Comparison of ENCODE assay signal across 25 cellular contexts in the genomic region with DNA sequence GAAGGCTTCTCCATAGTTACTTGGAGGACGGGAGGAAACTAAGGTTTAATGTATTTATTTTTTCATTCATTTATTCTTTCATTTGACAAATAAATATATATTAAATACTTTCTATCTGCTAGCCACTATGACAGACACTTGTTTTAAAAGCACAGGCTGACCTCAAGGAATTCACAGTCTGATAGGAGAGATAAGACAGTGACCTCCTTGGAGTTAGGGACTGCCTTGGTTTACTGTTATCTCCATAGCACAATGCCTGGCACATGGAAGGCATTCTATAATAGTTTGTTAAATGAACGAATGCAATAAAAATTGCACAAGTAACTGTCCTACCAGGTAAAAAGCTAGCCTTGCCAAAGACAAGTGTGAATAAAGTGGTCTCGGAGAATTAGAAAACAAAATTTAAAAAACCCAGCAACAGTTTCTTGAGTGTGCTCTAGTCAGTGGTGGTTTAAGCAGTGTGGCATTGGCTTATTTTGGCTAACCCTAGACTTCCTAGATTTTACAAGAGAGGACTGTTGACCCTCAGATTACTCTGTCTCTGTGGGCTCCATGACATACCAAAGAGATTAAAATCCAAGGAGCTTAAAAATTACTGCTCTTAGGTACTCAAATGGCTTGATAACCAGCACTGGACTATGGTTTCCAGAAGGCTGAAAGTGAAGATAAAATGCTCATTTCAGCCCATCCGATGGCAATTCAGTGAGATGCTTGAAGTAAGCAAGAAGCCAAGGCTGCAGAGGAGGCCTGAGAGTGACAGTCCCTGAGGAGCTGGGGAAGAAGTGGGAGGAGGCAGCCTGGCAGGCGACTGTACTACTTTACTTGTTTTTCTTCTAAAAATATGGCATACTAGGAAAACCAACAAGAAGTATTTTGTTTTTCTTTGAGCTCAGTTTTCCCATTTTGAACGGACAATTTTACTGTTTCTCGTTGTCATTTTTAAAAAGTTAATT. TPM values are rescaled to one million over a fixed set of nuclear protein-coding genes. Genes with fewer than 3 reads are reported as not detected.
"Had no signal": no experiment of that assay in that cellular context is flagged by ENCODE, and none has a peak within 500 bp of the region (broad histone marks: within the 10 kb centered on the region; RNA-seq: fewer than 3 reads in every experiment).

No MANE protein-coding gene starts in this region.

- H3K4me1 ChIP-seq: gastroesophageal sphincter, prostate gland, right atrium auricular region, thyroid gland had no signal

- H3K4me1 Mint-ChIP-seq: activated CD4-positive, alpha-beta memory T cell treated with anti-CD3 and anti-CD28 coated beads, Interleukin-2, amount 10 ng/mL, durations not matched to agents 7 days and 5 days; activated CD4-positive, alpha-beta T cell treated with anti-CD3 and anti-CD28 coated beads, Interleukin-2, amount 10 ng/mL, durations not matched to agents 24 days and 14 days; activated naive CD8-positive, alpha-beta T cell treated with anti-CD3 and anti-CD28 coated beads, Interleukin-2, amount 10 ng/mL, durations not matched to agents 7 days and 5 days; naive thymus-derived CD8-positive, alpha-beta T cell; T-cell had no signal

- H3K36me3 ChIP-seq: esophagus squamous epithelium, gastroesophageal sphincter, heart left ventricle, prostate gland, right atrium auricular region, thyroid gland had no signal

- H3K4me3 ChIP-seq: coronary artery, esophagus squamous epithelium, gastroesophageal sphincter, heart left ventricle, lung, prostate gland, right atrium auricular region, thyroid gland had no signal

- H3K27ac ChIP-seq: coronary artery, esophagus squamous epithelium, gastroesophageal sphincter, heart left ventricle, prostate gland, right atrium auricular region, thyroid gland had no signal

- H3K27me3 ChIP-seq: esophagus squamous epithelium, gastroesophageal sphincter, right atrium auricular region, thyroid gland had no signal

- H3K27ac Mint-ChIP-seq: activated CD4-positive, alpha-beta memory T cell treated with anti-CD3 and anti-CD28 coated beads, Interleukin-2, amount 10 ng/mL, durations not matched to agents 7 days and 5 days; activated CD4-positive, alpha-beta T cell treated with anti-CD3 and anti-CD28 coated beads, Interleukin-2, amount 10 ng/mL, durations not matched to agents 24 days and 14 days; activated naive CD4-positive, alpha-beta T cell treated with anti-CD3 and anti-CD28 coated beads for 36 hours; activated naive CD8-positive, alpha-beta T cell treated with anti-CD3 and anti-CD28 coated beads, Interleukin-2, amount 10 ng/mL, durations not matched to agents 7 days and 5 days; activated T-cell treated with anti-CD3 and anti-CD28 coated beads, Interleukin-2, amount 50 U/mL, for 72 hours; naive thymus-derived CD8-positive, alpha-beta T cell; T-cell had no signal

- H3K9me3 ChIP-seq: esophagus squamous epithelium, gastroesophageal sphincter, heart left ventricle, prostate gland, right atrium auricular region, thyroid gland had no signal

- H3K4me3 Mint-ChIP-seq: activated CD4-positive, alpha-beta memory T cell treated with anti-CD3 and anti-CD28 coated beads, Interleukin-2, amount 10 ng/mL, durations not matched to agents 7 days and 5 days; activated CD4-positive, alpha-beta T cell treated with anti-CD3 and anti-CD28 coated beads, Interleukin-2, amount 10 ng/mL, durations not matched to agents 24 days and 14 days; activated naive CD4-positive, alpha-beta T cell treated with anti-CD3 and anti-CD28 coated beads for 36 hours; activated naive CD8-positive, alpha-beta T cell treated with anti-CD3 and anti-CD28 coated beads, Interleukin-2, amount 10 ng/mL, durations not matched to agents 7 days and 5 days; activated T-cell treated with anti-CD3 and anti-CD28 coated beads, Interleukin-2, amount 50 U/mL, for 72 hours; naive thymus-derived CD8-positive, alpha-beta T cell; T-cell had no signal

- ATAC-seq: gastroesophageal sphincter, heart left ventricle had no signal

- H3K9me3 Mint-ChIP-seq: activated CD4-positive, alpha-beta memory T cell treated with anti-CD3 and anti-CD28 coated beads, Interleukin-2, amount 10 ng/mL, durations not matched to agents 7 days and 5 days; activated CD4-positive, alpha-beta T cell treated with anti-CD3 and anti-CD28 coated beads, Interleukin-2, amount 10 ng/mL, durations not matched to agents 24 days and 14 days; activated naive CD4-positive, alpha-beta T cell treated with anti-CD3 and anti-CD28 coated beads for 36 hours; activated naive CD8-positive, alpha-beta T cell treated with anti-CD3 and anti-CD28 coated beads, Interleukin-2, amount 10 ng/mL, durations not matched to agents 7 days and 5 days; activated T-cell treated with anti-CD3 and anti-CD28 coated beads, Interleukin-2, amount 50 U/mL, for 72 hours; naive thymus-derived CD8-positive, alpha-beta T cell; T-cell had no signal

- H3K36me3 Mint-ChIP-seq: activated naive CD8-positive, alpha-beta T cell treated with anti-CD3 and anti-CD28 coated beads, Interleukin-2, amount 10 ng/mL, durations not matched to agents 7 days and 5 days; naive thymus-derived CD8-positive, alpha-beta T cell; T-cell had no signal

- DNase-seq: activated CD4-positive, alpha-beta memory T cell treated with anti-CD3 and anti-CD28 coated beads, Interleukin-2, amount 10 ng/mL, durations not matched to agents 7 days and 5 days; activated effector memory CD4-positive, alpha-beta T cell treated with Interleukin-2 at 50 U/mL for 16 hours; activated naive CD8-positive, alpha-beta T cell treated with anti-CD3 and anti-CD28 coated beads, Interleukin-2, amount 10 ng/mL, durations not matched to agents 7 days and 5 days; activated T-cell treated with anti-CD3 and anti-CD28 coated beads, Interleukin-2, amount 50 U/mL, for 72 hours; esophagus squamous epithelium; heart left ventricle; kidney; stimulated activated CD4-positive, alpha-beta T cell treated with anti-CD3 and anti-CD28 coated beads, Interleukin-12 subunit alpha, Interleukin-12 subunit beta, amount 100 ng/mL, for 4 hours; stimulated activated CD4-positive, alpha-beta T cell treated with anti-CD3 and anti-CD28 coated beads, Interleukin-4, amount 100 ng/mL, for 4 hours; stimulated activated naive CD8-positive, alpha-beta T cell treated with anti-CD3 and anti-CD28 coated beads, Interleukin-15, Interleukin-2, amounts not matched to agents 100 U/mL and 50 U/mL, for 24 hours; T-helper 9 cell; thyroid gland had no signal

RNA-seq across cellular contexts. Expression of gene AFP, which starts 9.6 kb away (rescaled TPM):
- total RNA-seq: activated CD4-positive, alpha-beta memory T cell treated with anti-CD3 and anti-CD28 coated beads, Interleukin-2, amount 10 ng/mL, durations not matched to agents 7 days and 5 days; activated CD4-positive, alpha-beta T cell treated with anti-CD3 and anti-CD28 coated beads, Interleukin-2, amount 10 ng/mL, durations not matched to agents 24 days and 14 days; activated naive CD4-positive, alpha-beta T cell treated with anti-CD3 and anti-CD28 coated beads for 36 hours; activated naive CD8-positive, alpha-beta T cell treated with anti-CD3 and anti-CD28 coated beads, Interleukin-2, amount 10 ng/mL, durations not matched to agents 7 days and 5 days; activated T-cell treated with anti-CD3 and anti-CD28 coated beads, Interleukin-2, amount 50 U/mL, for 72 hours; bronchial epithelial cell; esophagus squamous epithelium; gastroesophageal sphincter; heart left ventricle; kidney; naive thymus-derived CD8-positive, alpha-beta T cell; osteocyte; right atrium auricular region; subcutaneous adipose tissue; thyroid gland; urinary bladder had no signal
- polyA plus RNA-seq: heart left ventricle; lung; naive thymus-derived CD8-positive, alpha-beta T cell; urinary bladder had no signal

RNA-seq across cellular contexts. Expression of gene AFM, which starts 35.9 kb away (rescaled TPM):
- total RNA-seq: activated CD4-positive, alpha-beta memory T cell treated with anti-CD3 and anti-CD28 coated beads, Interleukin-2, amount 10 ng/mL, durations not matched to agents 7 days and 5 days; activated CD4-positive, alpha-beta T cell treated with anti-CD3 and anti-CD28 coated beads, Interleukin-2, amount 10 ng/mL, durations not matched to agents 24 days and 14 days; activated naive CD4-positive, alpha-beta T cell treated with anti-CD3 and anti-CD28 coated beads for 36 hours; activated naive CD8-positive, alpha-beta T cell treated with anti-CD3 and anti-CD28 coated beads, Interleukin-2, amount 10 ng/mL, durations not matched to agents 7 days and 5 days; activated T-cell treated with anti-CD3 and anti-CD28 coated beads, Interleukin-2, amount 50 U/mL, for 72 hours; bronchial epithelial cell; esophagus squamous epithelium; gastroesophageal sphincter; heart left ventricle; kidney; naive thymus-derived CD8-positive, alpha-beta T cell; osteocyte; prostate gland; right atrium auricular region; subcutaneous adipose tissue; thyroid gland; urinary bladder had no signal
- polyA plus RNA-seq: heart left ventricle; lung; naive thymus-derived CD8-positive, alpha-beta T cell had no signal

RNA-seq across cellular contexts. Expression of gene ALB, which starts 41.6 kb away (rescaled TPM):
- total RNA-seq: activated CD4-positive, alpha-beta memory T cell treated with anti-CD3 and anti-CD28 coated beads, Interleukin-2, amount 10 ng/mL, durations not matched to agents 7 days and 5 days; activated CD4-positive, alpha-beta T cell treated with anti-CD3 and anti-CD28 coated beads, Interleukin-2, amount 10 ng/mL, durations not matched to agents 24 days and 14 days; activated naive CD4-positive, alpha-beta T cell treated with anti-CD3 and anti-CD28 coated beads for 36 hours; activated naive CD8-positive, alpha-beta T cell treated with anti-CD3 and anti-CD28 coated beads, Interleukin-2, amount 10 ng/mL, durations not matched to agents 7 days and 5 days; bronchial epithelial cell; osteocyte had no signal
- polyA plus RNA-seq: naive thymus-derived CD8-positive, alpha-beta T cell had no signal
